39 cellular contexts compared by ENCODE assay signal in the genomic region with DNA sequence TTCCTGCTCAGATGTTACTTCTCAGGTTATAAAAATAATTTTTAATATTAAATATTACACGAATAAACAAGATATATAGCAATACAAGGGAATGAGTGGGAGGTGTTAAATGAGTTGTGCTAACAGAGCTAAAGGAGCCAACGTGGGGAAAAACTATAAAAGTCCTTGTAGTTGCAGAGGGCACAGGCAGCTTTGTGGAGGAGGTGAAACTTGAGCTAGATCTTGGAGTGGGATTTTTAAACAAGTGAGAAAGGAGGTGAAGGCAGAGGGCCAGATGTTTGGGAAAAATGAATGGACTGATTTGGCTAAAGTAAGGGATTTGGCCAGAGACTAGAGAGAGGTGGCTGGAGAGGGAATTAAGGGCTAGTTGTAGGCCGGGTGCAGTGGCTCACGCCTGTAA. TPM values are rescaled to one million over a fixed set of nuclear protein-coding genes. Genes with fewer than 3 reads are reported as not detected.
"Had no signal": no experiment of that assay in that cellular context is flagged by ENCODE, and none has a peak within 500 bp of the region (broad histone marks: within the 10 kb centered on the region; RNA-seq: fewer than 3 reads in every experiment).

No MANE protein-coding gene starts in this region.

- H3K27ac Mint-ChIP-seq: activated naive CD4-positive, alpha-beta T cell treated with anti-CD3 and anti-CD28 coated beads, Interleukin-2, amount 50 U/mL, for 24 hours; activated naive CD8-positive, alpha-beta T cell treated with anti-CD3 and anti-CD28 coated beads, Interleukin-2, amount 10 ng/mL, durations not matched to agents 7 days and 5 days; activated T-cell treated with anti-CD3 and anti-CD28 coated beads, Interleukin-2, amount 50 U/mL, for 24 hours; activated T-helper 2 cell treated with anti-CD3 and anti-CD28 coated beads, Interferon-gamma antibody, Interleukin-2, Interleukin-4, amounts not matched to agents 10 μg/mL and 5 μg/mL and 100 μg/mL, durations not matched to agents 14 hours and 24 hours and 36 hours had no signal

- DNase-seq: activated CD4-positive, alpha-beta T cell treated with anti-CD3 and anti-CD28 coated beads for 1 hour; activated CD4-positive, alpha-beta T cell treated with anti-CD3 and anti-CD28 coated beads for 48 hours; activated CD4-positive, alpha-beta T cell treated with anti-CD3 and anti-CD28 coated beads, Interleukin-2, amount 50 U/mL, for 48 hours; activated CD4-positive, CD25-positive, alpha-beta regulatory T cell; activated CD8-positive, alpha-beta T cell treated with anti-CD3 and anti-CD28 coated beads, Interleukin-2, amount 10 ng/mL, durations not matched to agents 7 days and 5 days; activated gamma-delta T cell; activated naive CD4-positive, alpha-beta T cell treated with Interleukin-2 at 50 U/mL for 16 hours; activated naive CD8-positive, alpha-beta T cell treated with anti-CD3 and anti-CD28 coated beads, Interleukin-2, amount 10 ng/mL, durations not matched to agents 7 days and 5 days; activated T-cell treated with anti-CD3 and anti-CD28 coated beads, Interleukin-2, amount 50 U/mL, for 24 hours; body of pancreas; cerebellar nuclear complex; Kasumi-1; KG1; MM.1S; MV-4-11; NCI-H1092; NCI-H1436 treated with DMSO at 0.1 percent for 48 hours; NCI-H1694 treated with DMSO at 0.1 percent for 48 hours; NCI-H2029 treated with DMSO at 0.1 percent for 48 hours; NCI-H2107; NCI-H2171; NCI-H510A; NCI-H526; NCI-H748 treated with DMSO at 0.1 percent for 48 hours; NK-92 treated with Interleukin-12 subunit alpha and Interleukin-12 subunit beta, amount 100 ng/mL, for 24 hours; PC-3; Peyer's patch; RPMI8226; SHP77 treated with DMSO at 0.1 percent for 48 hours; SK-N-SH; T1000; WERI-Rb-1 had no signal

- H3K27me3 Mint-ChIP-seq: activated naive CD4-positive, alpha-beta T cell treated with anti-CD3 and anti-CD28 coated beads, Interleukin-2, amount 50 U/mL, for 24 hours; activated naive CD8-positive, alpha-beta T cell treated with anti-CD3 and anti-CD28 coated beads, Interleukin-2, amount 10 ng/mL, durations not matched to agents 7 days and 5 days; activated T-cell treated with anti-CD3 and anti-CD28 coated beads, Interleukin-2, amount 50 U/mL, for 24 hours had no signal

- H3K9me3 Mint-ChIP-seq: activated naive CD4-positive, alpha-beta T cell treated with anti-CD3 and anti-CD28 coated beads, Interleukin-2, amount 50 U/mL, for 24 hours; activated naive CD8-positive, alpha-beta T cell treated with anti-CD3 and anti-CD28 coated beads, Interleukin-2, amount 10 ng/mL, durations not matched to agents 7 days and 5 days; activated T-cell treated with anti-CD3 and anti-CD28 coated beads, Interleukin-2, amount 50 U/mL, for 24 hours; activated T-helper 2 cell treated with anti-CD3 and anti-CD28 coated beads, Interferon-gamma antibody, Interleukin-2, Interleukin-4, amounts not matched to agents 10 μg/mL and 5 μg/mL and 100 μg/mL, durations not matched to agents 14 hours and 24 hours and 36 hours had no signal

- H3K4me1 ChIP-seq: breast epithelium, Peyer's patch had no signal

- H3K9me3 ChIP-seq: body of pancreas, breast epithelium, Peyer's patch, SJSA1, SK-N-SH had no signal

- H3K27ac ChIP-seq: body of pancreas, breast epithelium, Peyer's patch, SJSA1, WERI-Rb-1 had no signal

- H3K36me3 ChIP-seq: breast epithelium had no signal

- H3K4me3 Mint-ChIP-seq: activated CD8-positive, alpha-beta T cell treated with anti-CD3 and anti-CD28 coated beads, Interleukin-2, amount 10 ng/mL, durations not matched to agents 7 days and 5 days; activated naive CD4-positive, alpha-beta T cell treated with anti-CD3 and anti-CD28 coated beads, Interleukin-2, amount 50 U/mL, for 24 hours; activated naive CD8-positive, alpha-beta T cell treated with anti-CD3 and anti-CD28 coated beads, Interleukin-2, amount 10 ng/mL, durations not matched to agents 7 days and 5 days; activated T-cell treated with anti-CD3 and anti-CD28 coated beads, Interleukin-2, amount 50 U/mL, for 24 hours had no signal

- H3K27me3 ChIP-seq: body of pancreas, breast epithelium, Peyer's patch, SJSA1 had no signal

- FAIRE-seq: astrocyte had no signal

- H3K4me3 ChIP-seq: body of pancreas, breast epithelium, Peyer's patch, SJSA1 had no signal

- ATAC-seq: activated CD8-positive, alpha-beta T cell treated with anti-CD3 and anti-CD28 coated beads, Interleukin-2, amount 10 ng/mL, durations not matched to agents 7 days and 5 days; body of pancreas; PC-3 had no signal

RNA-seq across cellular contexts. Expression of a gene that starts 47.6 kb away (rescaled TPM):
- total RNA-seq: astrocyte, body of pancreas, breast epithelium, cardiac septum, PC-3, Peyer's patch, SJSA1 had no signal
- polyA plus RNA-seq: adipose tissue, SK-N-SH had no signal
